In the genomic region with DNA sequence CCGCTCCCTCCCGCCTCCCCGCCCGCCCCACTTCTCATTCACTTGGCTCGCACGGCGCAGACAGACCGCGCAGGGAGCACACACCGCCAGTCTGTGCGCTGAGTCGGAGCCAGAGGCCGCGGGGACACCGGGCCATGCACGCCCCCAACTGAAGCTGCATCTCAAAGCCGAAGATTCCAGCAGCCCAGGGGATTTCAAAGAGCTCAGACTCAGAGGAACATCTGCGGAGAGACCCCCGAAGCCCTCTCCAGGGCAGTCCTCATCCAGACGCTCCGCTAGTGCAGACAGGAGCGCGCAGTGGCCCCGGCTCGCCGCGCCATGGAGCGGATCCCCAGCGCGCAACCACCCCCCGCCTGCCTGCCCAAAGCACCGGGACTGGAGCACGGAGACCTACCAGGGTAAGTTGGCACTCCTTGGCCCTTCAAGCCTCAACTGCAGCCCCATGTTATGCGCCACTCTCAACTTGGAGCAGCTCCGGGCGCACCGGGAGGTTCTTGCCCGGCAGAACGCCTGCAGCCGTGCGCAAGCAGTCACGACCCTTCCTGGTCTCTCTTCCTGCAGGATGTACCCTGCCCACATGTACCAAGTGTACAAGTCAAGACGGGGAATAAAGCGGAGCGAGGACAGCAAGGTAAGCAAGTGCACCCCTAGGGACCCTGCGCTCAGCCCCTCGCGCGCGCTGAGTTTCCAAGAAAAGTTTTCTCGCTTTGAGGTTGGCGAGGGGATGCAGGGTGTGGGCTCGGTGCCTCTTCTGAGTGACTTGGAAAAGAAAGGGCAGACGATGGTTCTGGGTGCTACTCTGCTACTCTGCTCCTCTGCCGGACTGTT, we compare ENCODE assay signal across 8 cellular contexts. TPM values are rescaled to one million over a fixed set of nuclear protein-coding genes. Genes with fewer than 3 reads are reported as not detected.
A peak's percentile ranks its signal among the peaks of the same experiment; 100 is the strongest.
DNase-seq lines count a peak whose midpoint lies in the region; ATAC-seq, FAIRE-seq and TF ChIP-seq lines count a peak whose summit lies in the region.

A gene (plus strand): TSS at position 37 of the 828 bp plus-strand sequence. CDS start 282 bp downstream, at position 319.

- intact Hi-C loops in CD4-positive, alpha-beta memory T cell (cut with micrococcal nuclease) = loop anchor here (1.0 to 5.0 kb wide), 10 partner anchors 13 to 268 kb away; a partner anchor contains a TSS
- intact Hi-C loops in left cardiac atrium (cut with DNase I) = loop anchor here (2.0 to 10.0 kb wide), 5 partner anchors 43 to 255 kb away; no protein-coding TSS in a partner anchor

- H3K4me3 Mint-ChIP-seq in CD4-positive, alpha-beta memory T cell = peak within 1 kb of the TSS; percentile 97 to 100 (median 99)
- H3K4me3 Mint-ChIP-seq in activated naive CD8-positive, alpha-beta T cell treated with anti-CD3 and anti-CD28 coated beads, Interleukin-2, amount 10 ng/mL, durations not matched to agents 7 days and 5 days = peak within 1 kb of the TSS; percentile 98

- no peak for TF ChIP-seq CTCF in KMS-11 (conservative IDR thresholded peaks at IDR 0.05; ENCODE audit: low read depth, low read length)

- peaks cover 34 to 73% (median 58%) of the 10 kb centered on the region in 4 donors for H3K4me1 Mint-ChIP-seq in CD4-positive, alpha-beta memory T cell
- peaks cover 32% of the 10 kb centered on the region for H3K4me1 Mint-ChIP-seq in activated naive CD8-positive, alpha-beta T cell treated with anti-CD3 and anti-CD28 coated beads, Interleukin-2, amount 10 ng/mL, durations not matched to agents 7 days and 5 days

- CTCF ChIA-PET in CD4-positive, alpha-beta memory T cell (lab: Charles Lee; ENCODE audit: partially characterized antibody) = interaction anchor here (0.9 to 12.9 kb wide), 42 partner anchors 13 to 268 kb away, joined by 3 to 251 read pairs (median 5); no protein-coding TSS in a partner anchor

- H4K20me1 ChIP-seq in KMS-11 (ENCODE audit: insufficient read depth) = no peaks in the 10 kb centered on the region

- peaks cover 60% of the 10 kb centered on the region for H3K4me1 ChIP-seq in CD4-positive, alpha-beta memory T cell (ENCODE audit: insufficient read depth, low read length)
- H3K4me1 ChIP-seq in KMS-11 (ENCODE audit: low read depth, poor library complexity, severe bottlenecking) = peaks cover 21% of the 10 kb centered on the region

- peak; percentile 2 for ATAC-seq in GM19452 (IDR thresholded peaks at IDR 0.05; ENCODE audit: unreplicated experiment)
- peak; percentile 16 for ATAC-seq in activated naive CD8-positive, alpha-beta T cell treated with anti-CD3 and anti-CD28 coated beads, Interleukin-2, amount 10 ng/mL, durations not matched to agents 7 days and 5 days (ENCODE audit: low read depth)
- peak; percentile 27 to 50 for ATAC-seq in left cardiac atrium

- H3K36me3 Mint-ChIP-seq in CD4-positive, alpha-beta memory T cell = peaks cover 32 to 57% of the 10 kb centered on the region in 2 donors
- H3K36me3 Mint-ChIP-seq in activated naive CD8-positive, alpha-beta T cell treated with anti-CD3 and anti-CD28 coated beads, Interleukin-2, amount 10 ng/mL, durations not matched to agents 7 days and 5 days = peaks cover 49% of the 10 kb centered on the region

- peak within 1 kb of the TSS; percentile 95 to 100 (median 99) for H3K27ac Mint-ChIP-seq in CD4-positive, alpha-beta memory T cell
- H3K27ac Mint-ChIP-seq in activated naive CD8-positive, alpha-beta T cell treated with anti-CD3 and anti-CD28 coated beads, Interleukin-2, amount 10 ng/mL, durations not matched to agents 7 days and 5 days = peak within 1 kb of the TSS; percentile 99

- H3K27ac ChIP-seq in CD4-positive, alpha-beta memory T cell (ENCODE audit: low read depth, low read length) = peak within 1 kb of the TSS; percentile 91
- peak within 1 kb of the TSS; percentile 93 for H3K27ac ChIP-seq in KMS-11

- peak within 1 kb of the TSS; percentile 92 to 93 for H3K4me3 ChIP-seq in CD4-positive, alpha-beta memory T cell (ENCODE audit: low read length in 2 of 2)
- H3K4me3 ChIP-seq in KMS-11 (IDR thresholded peaks at IDR 0.05; ENCODE audit: insufficient read depth, low read depth, low read length) = peak within 1 kb of the TSS; percentile 80

- H3K79me2 ChIP-seq in KMS-11 (ENCODE audit: insufficient read depth, low read depth) = no peaks in the 10 kb centered on the region

- H3K27me3 Mint-ChIP-seq in CD4-positive, alpha-beta memory T cell = no peaks in the 10 kb centered on the region
- H3K27me3 Mint-ChIP-seq in activated naive CD8-positive, alpha-beta T cell treated with anti-CD3 and anti-CD28 coated beads, Interleukin-2, amount 10 ng/mL, durations not matched to agents 7 days and 5 days = no peaks in the 10 kb centered on the region

- H3K36me3 ChIP-seq in CD4-positive, alpha-beta memory T cell (ENCODE audit: insufficient read depth, low read length) = peaks cover 23% of the 10 kb centered on the region
- no peaks in the 10 kb centered on the region for H3K36me3 ChIP-seq in KMS-11 (ENCODE audit: insufficient read depth)

- H3K9me3 ChIP-seq in CD4-positive, alpha-beta memory T cell (ENCODE audit: control insufficient read depth in 1 of 2, low read length in 2 of 2) = no peaks in the 10 kb centered on the region

- no peaks in the 10 kb centered on the region for H3K9me3 Mint-ChIP-seq in CD4-positive, alpha-beta memory T cell
- H3K9me3 Mint-ChIP-seq in activated naive CD8-positive, alpha-beta T cell treated with anti-CD3 and anti-CD28 coated beads, Interleukin-2, amount 10 ng/mL, durations not matched to agents 7 days and 5 days = no peaks in the 10 kb centered on the region

- H3K9ac ChIP-seq in KMS-11 = peak within 1 kb of the TSS; percentile 89

- peak within 1 kb of the TSS; percentile 69 for H2AFZ ChIP-seq in KMS-11 (ENCODE audit: low read depth)

- H3K4me2 ChIP-seq in KMS-11 = peak within 1 kb of the TSS; percentile 73

- DNase-seq in CD4-positive, alpha-beta memory T cell = peak in 1 of 5 donors; percentile 63
- DNase-seq in activated naive CD8-positive, alpha-beta T cell treated with anti-CD3 and anti-CD28 coated beads, Interleukin-2, amount 10 ng/mL, durations not matched to agents 7 days and 5 days = peak; percentile 85
- DNase-seq in left cardiac atrium (peak; percentile 56), pulmonary artery endothelial cell (ENCODE audit: low read depth, low spot score) (no peak), urothelium cell line (ENCODE audit: low spot score) (no peak), NCI-H146 (lab: John Stamatoyannopoulos, UW) (no peak)

- POLR2A ChIA-PET in CD4-positive, alpha-beta memory T cell (lab: Charles Lee; ENCODE audit: partially characterized antibody) = interaction anchor here (0.9 to 14.0 kb wide), 30 partner anchors 7 to 268 kb away, joined by 3 to 580 read pairs (median 6); a partner anchor contains a TSS
- POLR2A ChIA-PET in activated naive CD8-positive, alpha-beta T cell treated with anti-CD3 and anti-CD28 coated beads, Interleukin-2, amount 10 ng/mL, durations not matched to agents 7 days and 5 days (lab: Charles Lee) = interaction anchor here (0.7 to 14.2 kb wide), 40 partner anchors 7 to 486 kb away, joined by 3 to 734 read pairs (median 6); a partner anchor contains a TSS

- no peak for FAIRE-seq in urothelium cell line (lab: Jason Lieb, UNC)

- H3K27me3 ChIP-seq in CD4-positive, alpha-beta memory T cell (ENCODE audit: insufficient read depth, low read length) = no peaks in the 10 kb centered on the region
- no peaks in the 10 kb centered on the region for H3K27me3 ChIP-seq in KMS-11 (ENCODE audit: insufficient read depth, low read depth)

RNA-seq across cellular contexts. Expression of the gene that starts here (rescaled TPM):
- 10 to 100 TPM; 44.9 to 45.8 TPM for total RNA-seq in CD4-positive, alpha-beta memory T cell
- 10 to 100 TPM; 33.0 to 34.6 TPM for polyA plus RNA-seq in CD4-positive, alpha-beta memory T cell
- total RNA-seq in activated naive CD8-positive, alpha-beta T cell treated with anti-CD3 and anti-CD28 coated beads, Interleukin-2, amount 10 ng/mL, durations not matched to agents 7 days and 5 days = 100 to 1,000 TPM; 208 to 225 TPM
- 10 to 100 TPM; 31.1 to 85.6 TPM for total RNA-seq in left cardiac atrium
- total RNA-seq in pulmonary artery endothelial cell = 12.0 and 13.2 TPM in 2 replicates

Comparison
In these comparisons a context has a peak if more than half of its experiments do, and no peak if none do; other contexts are left out.
1. DNase-seq: peak in activated naive CD8-positive, alpha-beta T cell treated with anti-CD3 and anti-CD28 coated beads, Interleukin-2, amount 10 ng/mL, durations not matched to agents 7 days and 5 days (single experiment) and left cardiac atrium (single experiment); none in pulmonary artery endothelial cell (single experiment), urothelium cell line (single experiment) and NCI-H146 (single experiment).
2. Peak in every context shown above with its lines, with median percentiles within 50 percentile points of each other: ATAC-seq.